8 cellular contexts compared by ENCODE assay signal in genomic region chr7:17144313-17144712, GRCh38.
DNase-seq lines count a peak whose midpoint lies in the region; ATAC-seq and TF ChIP-seq lines count a peak whose summit lies in the region.

No MANE protein-coding gene starts in this region.

- TF ChIP-seq POLR2A in erythroblast (IDR thresholded peaks at IDR 0.05; ENCODE audit: low read length) = no peak

- ATAC-seq in HG03039 (IDR thresholded peaks at IDR 0.05; ENCODE audit: unreplicated experiment) = peak; percentile 45
- ATAC-seq in HG03520 (IDR thresholded peaks at IDR 0.05; ENCODE audit: unreplicated experiment) = no peak

- DNase-seq in activated CD4-positive, alpha-beta T cell treated with anti-CD3 and anti-CD28 coated beads for 4 hours = peak; percentile 65 to 68
- DNase-seq in erythroblast (lab: John Stamatoyannopoulos, UW) (peak; percentile 11 to 51), SKM-1 treated with dmso at 0.1 percent for 144 hours (lab: John Stamatoyannopoulos, UW; ENCODE audit: unreplicated experiment) (no peak), kidney glomerular epithelial cell (lab: John Stamatoyannopoulos, UW) (no peak), COLO668 (lab: John Stamatoyannopoulos, UW; ENCODE audit: unreplicated experiment) (no peak)
- DNase-seq in stimulated activated CD8-positive, alpha-beta memory T cell treated with anti-CD3 and anti-CD28 coated beads, Interleukin-2, amount 100 ng/mL, for 1 hour (ENCODE audit: low read depth in 2 of 2) = peak; percentile 20 to 26

Comparison
In these comparisons a context has a peak if more than half of its experiments do, and no peak if none do; other contexts are left out.
1. DNase-seq: peak in activated CD4-positive, alpha-beta T cell treated with anti-CD3 and anti-CD28 coated beads for 4 hours (2 of 2), erythroblast (2 of 2) and stimulated activated CD8-positive, alpha-beta memory T cell treated with anti-CD3 and anti-CD28 coated beads, Interleukin-2, amount 100 ng/mL, for 1 hour (2 of 2); none in SKM-1 treated with dmso at 0.1 percent for 144 hours (single experiment), kidney glomerular epithelial cell (single experiment) and COLO668 (single experiment).